Comparison of ENCODE assay signal across 18 cellular contexts in genomic region chr13:75055296-75055695, GRCh38.
DNase-seq lines count a peak whose midpoint lies in the region; ATAC-seq, FAIRE-seq and TF ChIP-seq lines count a peak whose summit lies in the region.
"Had no signal": no experiment of that assay in that cellular context is flagged by ENCODE, and none has a peak within 500 bp of the region (broad histone marks: within the 10 kb centered on the region; RNA-seq: fewer than 3 reads in every experiment).

No MANE protein-coding gene starts in this region.

- intact Hi-C loops in left colon (cut with DNase I, micrococcal nuclease) = no loop called here

- ATAC-seq in GM18498 (IDR thresholded peaks at IDR 0.05; ENCODE audit: unreplicated experiment) (peak; percentile 78), GM19035 (IDR thresholded peaks at IDR 0.05; ENCODE audit: unreplicated experiment) (peak; percentile 63), HG02885 (IDR thresholded peaks at IDR 0.05; ENCODE audit: poor library complexity, unreplicated experiment) (peak; percentile 57), left colon (no peak)
- ATAC-seq: GM12878 had no signal

- H3K27ac ChIP-seq in coronary artery = no peak overlapping the region
- H3K27ac ChIP-seq: SJCRH30 had no signal

- H3K36me3 ChIP-seq in bronchial epithelial cell (ENCODE audit: control insufficient read depth, insufficient read depth, low read length) = no peaks in the 10 kb centered on the region
- H3K36me3 ChIP-seq: SJCRH30 had no signal

- no peak for TF ChIP-seq CTCF in bronchial epithelial cell (IDR thresholded peaks at IDR 0.05; ENCODE audit: insufficient read depth, low read length, severe bottlenecking)
- no peak for TF ChIP-seq CTCF in coronary artery (IDR thresholded peaks at IDR 0.05)

- DNase-seq in bronchial epithelial cell (ENCODE audit: low read depth) (peak; percentile 40), T1000 (lab: John Stamatoyannopoulos, UW) (no peak), coronary artery (ENCODE audit: low spot score) (no peak), left colon (no peak)
- no peak for DNase-seq in activated naive CD4-positive, alpha-beta T cell treated with Interleukin-2 at 50 U/mL for 16 hours
- DNase-seq: C1 segment of cervical spinal cord, DMS53, GOT3, NCI-H1436 treated with DMSO at 0.1 percent for 48 hours, NCI-H2227 treated with DMSO at 0.1 percent for 48 hours, NCI-H526, RPMI8226, SJCRH30, SW 1271 had no signal

- H3K4me3 ChIP-seq in bronchial epithelial cell (ENCODE audit: low read depth, low read length) (no peak overlapping the region), coronary artery (no peak overlapping the region)
- H3K4me3 ChIP-seq: GM12878, SJCRH30 had no signal

- no peak for FAIRE-seq in bronchial epithelial cell (lab: Jason Lieb, UNC)
- FAIRE-seq: GM12878 had no signal

- H3K27me3 ChIP-seq in bronchial epithelial cell (ENCODE audit: control insufficient read depth, insufficient read depth, low read length) = no peaks in the 10 kb centered on the region
- H3K27me3 ChIP-seq: SJCRH30 had no signal
